ENCODE assay signal across 16 cellular contexts in genomic region chr17:66803474-66803951, GRCh38. TPM values are rescaled to one million over a fixed set of nuclear protein-coding genes. Genes with fewer than 3 reads are reported as not detected.
"Had no signal": no experiment of that assay in that cellular context is flagged by ENCODE, and none has a peak within 500 bp of the region (broad histone marks: within the 10 kb centered on the region; RNA-seq: fewer than 3 reads in every experiment).

No MANE protein-coding gene starts in this region.

- ATAC-seq: activated CD4-positive, alpha-beta T cell treated with anti-CD3 and anti-CD28 coated beads for 36 hours; activated CD8-positive, alpha-beta memory T cell treated with anti-CD3 and anti-CD28 coated beads, Interleukin-2, amount 10 ng/mL, durations not matched to agents 7 days and 5 days; activated naive CD8-positive, alpha-beta T cell treated with anti-CD3 and anti-CD28 coated beads, Interleukin-2, amount 50 U/mL, for 24 hours; foreskin keratinocyte; left ventricle myocardium superior; mucosa of descending colon; stimulated activated naive B cell treated with anti-CD40 and anti-IgM and Interleukin-4, amounts not matched to agents 10 μg/mL and 1 μg/mL and 100 μg/mL, for 72 hours; upper lobe of right lung had no signal

- H3K27ac ChIP-seq: dorsolateral prefrontal cortex, foreskin keratinocyte, hepatocyte, upper lobe of right lung had no signal

- H3K4me2 ChIP-seq: hepatocyte had no signal

- H3K4me3 ChIP-seq: dorsolateral prefrontal cortex, hepatocyte, mucosa of descending colon, upper lobe of right lung had no signal

- H2AFZ ChIP-seq: hepatocyte had no signal

- DNase-seq: activated CD4-positive, alpha-beta T cell treated with anti-CD3 and anti-CD28 coated beads for 36 hours; activated CD4-positive, alpha-beta T cell treated with anti-CD3 and anti-CD28 coated beads, Interleukin-2, amount 50 U/mL, for 48 hours; activated CD8-positive, alpha-beta memory T cell treated with anti-CD3 and anti-CD28 coated beads, Interleukin-2, amount 10 ng/mL, durations not matched to agents 7 days and 5 days; activated naive CD4-positive, alpha-beta T cell treated with anti-CD3 and anti-CD28 coated beads for 36 hours; activated naive CD8-positive, alpha-beta T cell treated with anti-CD3 and anti-CD28 coated beads, Interleukin-2, amount 50 U/mL, for 24 hours; anterior cingulate cortex; central memory CD4-positive, alpha-beta T cell; dorsolateral prefrontal cortex; foreskin keratinocyte; left ventricle myocardium superior; mucosa of descending colon; naive B cell; stimulated activated naive B cell treated with anti-CD40 and anti-IgM and Interleukin-4, amounts not matched to agents 10 μg/mL and 1 μg/mL and 100 μg/mL, for 72 hours; upper lobe of right lung had no signal

- H3K4me1 ChIP-seq: foreskin keratinocyte, upper lobe of right lung had no signal

- H3K9me3 ChIP-seq: mucosa of descending colon, upper lobe of right lung had no signal

- H3K27me3 ChIP-seq: dorsolateral prefrontal cortex, foreskin keratinocyte, hepatocyte, upper lobe of right lung had no signal

RNA-seq across cellular contexts. Expression of gene CACNG5, which starts 31.4 kb away (rescaled TPM):
- polyA plus RNA-seq: fibroblast of lung, foreskin keratinocyte, hepatocyte had no signal
